Comparison of ENCODE assay signal across 8 cellular contexts in the genomic region with DNA sequence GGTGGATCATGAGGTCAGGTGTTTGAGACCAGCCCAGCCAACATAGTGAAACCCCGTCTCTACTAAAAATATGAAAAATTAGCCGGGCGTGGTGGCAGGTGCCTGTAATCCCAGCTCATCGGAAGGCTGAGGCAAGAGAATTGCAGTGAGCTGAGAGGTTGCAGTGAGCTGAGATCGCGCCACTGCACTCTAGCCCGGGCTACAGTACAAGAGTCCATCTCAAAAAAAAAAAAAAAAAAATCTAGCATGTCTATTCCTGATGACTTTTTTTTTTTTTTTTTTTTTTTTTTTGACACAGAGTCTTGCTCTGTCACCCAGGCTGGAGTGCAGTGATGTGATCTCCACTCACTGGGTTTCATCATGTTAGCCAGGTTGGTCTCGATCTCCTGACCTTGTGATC. TPM values are rescaled to one million over a fixed set of nuclear protein-coding genes. Genes with fewer than 3 reads are reported as not detected.
DNase-seq lines count a peak whose midpoint lies in the region; ATAC-seq, FAIRE-seq and TF ChIP-seq lines count a peak whose summit lies in the region.
"Not testable (repeated sequence)": the region's sequence is repeated elsewhere in the genome, so short reads cannot be mapped to it uniquely, and the experiment has no call there.

No MANE protein-coding gene starts in this region.

- not testable (repeated sequence) for H3K9me2 ChIP-seq in GM23338 (ENCODE audit: insufficient read depth)

- H4K20me1 ChIP-seq in GM23338 (replicated peaks; ENCODE audit: insufficient read depth) (peaks cover 49% of the 10 kb centered on the region), OCI-LY3 (ENCODE audit: insufficient read depth, low read length) (peaks cover 84% of the 10 kb centered on the region)

- not testable (repeated sequence) for H3K9me3 ChIP-seq in OCI-LY3 (ENCODE audit: insufficient read depth, low read length); small intestine (ENCODE audit: control insufficient read depth, low read depth)

- H3K27ac ChIP-seq in GM23338 (ENCODE audit: low read depth); OCI-LY3 (ENCODE audit: low read length); foreskin keratinocyte; small intestine (ENCODE audit: low read depth in 1 of 2, low read length in 1 of 2): not testable (repeated sequence)

- H3K79me2 ChIP-seq in GM23338 (replicated peaks; ENCODE audit: insufficient read depth) (peaks cover 100% of the 10 kb centered on the region), OCI-LY3 (ENCODE audit: low read length) (peaks cover 100% of the 10 kb centered on the region)

- not testable (repeated sequence) for H3K36me3 Mint-ChIP-seq in GM23338 (ENCODE audit: low read depth); chondrocyte (ENCODE audit: low read depth); osteocyte (ENCODE audit: unreplicated experiment)
- peaks cover 12% of the 10 kb centered on the region for H3K36me3 Mint-ChIP-seq in activated T-cell treated with anti-CD3 and anti-CD28 coated beads, Interleukin-2, amount 50 U/mL, for 24 hours (ENCODE audit: low read depth)

- not testable (repeated sequence) for H2AFZ ChIP-seq in GM23338; OCI-LY3 (ENCODE audit: low read depth, low read length)

- not testable (repeated sequence) for H3K4me3 Mint-ChIP-seq in GM23338; activated T-cell treated with anti-CD3 and anti-CD28 coated beads, Interleukin-2, amount 50 U/mL, for 24 hours; chondrocyte (ENCODE audit: unreplicated experiment); osteocyte (ENCODE audit: unreplicated experiment)

- H3K9ac ChIP-seq in OCI-LY3 (ENCODE audit: low read length): not testable (repeated sequence)

- not testable (repeated sequence) for H3K9me3 Mint-ChIP-seq in GM23338; activated T-cell treated with anti-CD3 and anti-CD28 coated beads, Interleukin-2, amount 50 U/mL, for 24 hours; chondrocyte (ENCODE audit: low read depth); osteocyte (ENCODE audit: unreplicated experiment)

- not testable (repeated sequence) for H3F3A ChIP-seq in GM23338 (replicated peaks; ENCODE audit: low read depth)

- ATAC-seq in GM23338: not testable (repeated sequence)
- peak; percentile 12 for ATAC-seq in foreskin keratinocyte
- peak; percentile 48 for ATAC-seq in left lobe of liver

- FAIRE-seq in small intestine (lab: Jason Lieb, UNC): not testable (repeated sequence)

- H3K27ac Mint-ChIP-seq in GM23338: peak overlapping the region; percentile 62; the same call in 1 of the 2 replicates
- peak overlapping the region; percentile 26 for H3K27ac Mint-ChIP-seq in activated T-cell treated with anti-CD3 and anti-CD28 coated beads, Interleukin-2, amount 50 U/mL, for 24 hours
- H3K27ac Mint-ChIP-seq in chondrocyte (ENCODE audit: unreplicated experiment): peak overlapping the region; percentile 32
- H3K27ac Mint-ChIP-seq in osteocyte (ENCODE audit: unreplicated experiment): peak overlapping the region; percentile 14

- TF ChIP-seq CTCF in GM23338 (conservative IDR thresholded peaks at IDR 0.05; ENCODE audit: low read depth in 2 of 2); OCI-LY3 (IDR thresholded peaks at IDR 0.05; ENCODE audit: low read depth, low read length); chondrocyte (IDR thresholded peaks at IDR 0.05); foreskin keratinocyte (conservative IDR thresholded peaks at IDR 0.05); osteocyte (IDR thresholded peaks at IDR 0.05): not testable (repeated sequence)

- H3K27me3 ChIP-seq in GM23338 (ENCODE audit: insufficient read depth); OCI-LY3 (ENCODE audit: low read depth, low read length); foreskin keratinocyte; small intestine (ENCODE audit: control insufficient read depth in 2 of 2, insufficient read depth in 2 of 2, low read length in 2 of 2): not testable (repeated sequence)

- DNase-seq in GM23338 (ENCODE audit: low spot score); activated T-cell treated with anti-CD3 and anti-CD28 coated beads, Interleukin-2, amount 50 U/mL, for 24 hours; chondrocyte (ENCODE audit: low spot score); foreskin keratinocyte; left lobe of liver (ENCODE audit: low spot score); osteocyte (ENCODE audit: extremely low spot score, unreplicated experiment): not testable (repeated sequence)
- peak; percentile 35 for DNase-seq in small intestine

- not testable (repeated sequence) for H3K4me2 ChIP-seq in GM23338
- peak overlapping the region; percentile 19; the same call in 1 of the 2 replicates for H3K4me2 ChIP-seq in OCI-LY3 (ENCODE audit: low read length)

- H3K4me3 ChIP-seq in GM23338; OCI-LY3 (ENCODE audit: low read length); small intestine (ENCODE audit: low read depth in 1 of 2, low read length in 2 of 2): not testable (repeated sequence)

- not testable (repeated sequence) for H3K27me3 Mint-ChIP-seq in GM23338 (ENCODE audit: insufficient read depth, low read depth, poor library complexity); activated T-cell treated with anti-CD3 and anti-CD28 coated beads, Interleukin-2, amount 50 U/mL, for 24 hours; chondrocyte (ENCODE audit: low read depth); osteocyte (ENCODE audit: unreplicated experiment)

- WGBS in small intestine, 3 donors: 48 to 76% (median 53%) methylated on average over 8 of the region's 8 CpGs

- H3K4me1 Mint-ChIP-seq in GM23338 (peaks cover 13% of the 10 kb centered on the region; the same call in 2 of the 3 replicates), chondrocyte (ENCODE audit: low read depth) (peaks cover 38% of the 10 kb centered on the region), osteocyte (ENCODE audit: unreplicated experiment) (peaks cover 26% of the 10 kb centered on the region)
- H3K4me1 Mint-ChIP-seq in activated T-cell treated with anti-CD3 and anti-CD28 coated beads, Interleukin-2, amount 50 U/mL, for 24 hours (ENCODE audit: low read depth): peaks cover 61% of the 10 kb centered on the region

- H3K4me1 ChIP-seq in GM23338 (ENCODE audit: insufficient read depth); foreskin keratinocyte; small intestine (ENCODE audit: control insufficient read depth in 2 of 2, insufficient read depth in 1 of 2, low read depth in 1 of 2, low read length in 1 of 2): not testable (repeated sequence)
- H3K4me1 ChIP-seq in OCI-LY3 (ENCODE audit: low read length): peaks cover 18% of the 10 kb centered on the region

- not testable (repeated sequence) for H3K36me3 ChIP-seq in GM23338 (ENCODE audit: insufficient read depth); OCI-LY3 (replicated peaks; ENCODE audit: low read depth, low read length); small intestine (ENCODE audit: control insufficient read depth in 2 of 2, insufficient read depth in 2 of 2, low read length in 2 of 2)

RNA-seq across cellular contexts. Expression of gene GMPS, which starts 15.9 kb away (rescaled TPM):
- 145 and 191 TPM in 2 replicates for total RNA-seq in GM23338 (2014; rRNA removed; shearing (Covaris generic))
- polyA plus RNA-seq in GM23338 (2016; fragmentation: Nextera tagmentation; extraction: Ambion mirVana) (61.9 and 72.0 TPM in 2 replicates), foreskin keratinocyte (54.3 and 71.0 TPM in 2 replicates), small intestine (10 to 100 TPM in 2 of 3 donors, 1 to 10 TPM in 1; 8.9 to 23.8 (median 14.1) TPM)
- total RNA-seq in chondrocyte (56.0 to 66.8 TPM (median 56.4 TPM) in 3 replicates), foreskin keratinocyte (82.7 and 97.1 TPM in 2 replicates), left lobe of liver (14.6 TPM), osteocyte (60.8 and 61.6 TPM in 2 replicates)

RNA-seq across cellular contexts. Expression of gene SLC33A1, which starts 32.1 kb away (rescaled TPM):
- total RNA-seq in GM23338 (2014; rRNA removed; shearing (Covaris generic)): 33.5 and 41.0 TPM in 2 replicates
- 9.9 and 12.5 TPM in 2 replicates for polyA plus RNA-seq in GM23338 (2016; fragmentation: Nextera tagmentation; extraction: Ambion mirVana)
- 30.0 to 39.5 TPM (median 31.3 TPM) in 3 replicates for total RNA-seq in chondrocyte
- 32.6 and 39.5 TPM in 2 replicates for total RNA-seq in foreskin keratinocyte
- 10.7 and 10.9 TPM in 2 replicates for polyA plus RNA-seq in foreskin keratinocyte
- 39.7 TPM for total RNA-seq in left lobe of liver
- 30.6 and 31.7 TPM in 2 replicates for total RNA-seq in osteocyte
- 10 to 100 TPM in 1 of 3 donors, 1 to 10 TPM in 2; 2.9 to 16.9 (median 3.5) TPM for polyA plus RNA-seq in small intestine
